ENCODE assay signal across 35 cellular contexts in the genomic region with DNA sequence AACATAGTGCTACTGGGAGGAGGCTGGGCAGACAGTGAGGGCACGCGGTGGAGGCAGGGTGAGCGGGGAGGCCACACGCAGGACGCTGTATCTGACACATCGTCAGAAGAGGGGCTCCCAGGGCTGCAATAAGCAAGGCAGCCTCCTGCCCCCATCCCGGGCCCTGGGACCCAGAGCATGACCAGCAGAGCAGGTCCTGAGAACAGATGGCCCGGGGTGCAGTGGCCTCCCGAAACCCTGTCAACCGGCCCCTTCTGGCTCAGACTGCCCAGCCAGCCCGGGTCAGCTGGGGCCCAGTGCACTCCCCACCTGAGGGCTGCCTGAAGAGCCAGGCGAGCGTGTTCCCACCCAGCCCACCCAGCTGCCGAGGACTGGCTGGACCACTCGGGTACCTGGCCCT. TPM values are rescaled to one million over a fixed set of nuclear protein-coding genes. Genes with fewer than 3 reads are reported as not detected.
"Had no signal": no experiment of that assay in that cellular context is flagged by ENCODE, and none has a peak within 500 bp of the region (broad histone marks: within the 10 kb centered on the region; RNA-seq: fewer than 3 reads in every experiment).

No MANE protein-coding gene starts in this region.

- H2AFZ ChIP-seq: parathyroid adenoma had no signal

- H3K36me3 ChIP-seq: left lung, lower lobe of right lung, neutrophil, right atrium auricular region, right lobe of liver, tibial nerve, upper lobe of left lung had no signal

- H3K79me2 ChIP-seq: parathyroid adenoma had no signal

- H3K27ac Mint-ChIP-seq: nephron; stimulated activated memory B cell treated with anti-CD40 and anti-IgM and Interleukin-4, amounts not matched to agents 10 μg/mL and 1 μg/mL and 100 μg/mL, for 72 hours; stimulated activated naive CD8-positive, alpha-beta T cell treated with anti-CD3 and anti-CD28 coated beads, Interleukin-15, amount 100 ng/mL, for 72 hours had no signal

- H3K27ac ChIP-seq: left lung, lower lobe of right lung, neutrophil, parathyroid adenoma, right atrium auricular region, right lobe of liver, tibial nerve, upper lobe of left lung had no signal

- H3K9me3 Mint-ChIP-seq: nephron; neural crest cell; stimulated activated memory B cell treated with anti-CD40 and anti-IgM and Interleukin-4, amounts not matched to agents 10 μg/mL and 1 μg/mL and 100 μg/mL, for 72 hours; stimulated activated naive CD8-positive, alpha-beta T cell treated with anti-CD3 and anti-CD28 coated beads, Interleukin-15, amount 100 ng/mL, for 72 hours had no signal

- H3K27me3 ChIP-seq: right atrium auricular region had no signal

- H3K4me3 Mint-ChIP-seq: stimulated activated memory B cell treated with anti-CD40 and anti-IgM and Interleukin-4, amounts not matched to agents 10 μg/mL and 1 μg/mL and 100 μg/mL, for 72 hours; stimulated activated naive CD8-positive, alpha-beta T cell treated with anti-CD3 and anti-CD28 coated beads, Interleukin-15, amount 100 ng/mL, for 72 hours had no signal

- H3K9me3 ChIP-seq: left lung, lower lobe of right lung, neutrophil, right atrium auricular region, right lobe of liver, tibial nerve, upper lobe of left lung had no signal

- DNase-seq: hippocampal formation; left colon; lower lobe of right lung; mammary epithelial cell; mesenchymal stem cell; naive thymus-derived CD8-positive, alpha-beta T cell; occipital lobe; right lobe of liver; stimulated activated CD4-positive, alpha-beta T cell treated with anti-CD3 and anti-CD28 coated beads, Interleukin-1b, Interleukin-23, amount 100 ng/mL, for 48 hours; stimulated activated CD4-positive, alpha-beta T cell treated with anti-CD3 and anti-CD28 coated beads, Interleukin-2, amount 100 ng/mL, for 48 hours; stimulated activated CD4-positive, alpha-beta T cell treated with anti-CD3 and anti-CD28 coated beads, Interleukin-4, amount 100 ng/mL, for 4 hours; stimulated activated CD8-positive, alpha-beta memory T cell treated with anti-CD3 and anti-CD28 coated beads, Interleukin-4, amount 100 ng/mL, for 48 hours; stimulated activated naive CD4-positive, alpha-beta T cell treated with Interleukin-2 at 50 U/mL for 16 hours; stimulated activated naive CD8-positive, alpha-beta T cell treated with anti-CD3 and anti-CD28 coated beads, Interleukin-15, amount 100 ng/mL, for 72 hours; substantia nigra had no signal

- H3K9ac ChIP-seq: parathyroid adenoma had no signal

- H3K4me3 ChIP-seq: left lung, lower lobe of right lung, right atrium auricular region, right lobe of liver, smooth muscle cell, tibial nerve, upper lobe of left lung had no signal

- H3K4me2 ChIP-seq: smooth muscle cell had no signal

RNA-seq across cellular contexts. Expression of a gene that starts 37.4 kb away (rescaled TPM):
- total RNA-seq: left colon; left lung; liver; lower lobe of right lung; mammary epithelial cell; mucosa of gallbladder; naive thymus-derived CD8-positive, alpha-beta T cell; neural crest cell; occipital lobe; osteocyte; progenitor cell of endocrine pancreas; pulmonary artery endothelial cell; renal cortical epithelial cell; right atrium auricular region; right lobe of liver; skeletal muscle tissue; smooth muscle cell; temporal lobe; tibial nerve; upper lobe of left lung had no signal
- polyA plus RNA-seq: keratinocyte; liver; mammary epithelial cell; naive thymus-derived CD8-positive, alpha-beta T cell; smooth muscle cell; thymus had no signal
